Comparison of ENCODE assay signal across 8 cellular contexts in genomic region chr21:46634966-46635323, GRCh38. TPM values are rescaled to one million over a fixed set of nuclear protein-coding genes. Genes with fewer than 3 reads are reported as not detected.
DNase-seq lines count a peak whose midpoint lies in the region; ATAC-seq and TF ChIP-seq lines count a peak whose summit lies in the region.

No MANE protein-coding gene starts in this region.

- no peak for TF ChIP-seq POLR2A in ovary (IDR thresholded peaks at IDR 0.05)

- in situ Hi-C loops in GM13976 (cut with MboI; ENCODE audit: low sequenced_read_pairs, unreplicated experiment): no loop called here

- peaks cover 0 to 13% (median 0%) of the 10 kb centered on the region in 9 donors for H3K36me3 ChIP-seq in heart right ventricle
- H3K36me3 ChIP-seq in ovary: no peaks in the 10 kb centered on the region

- no peaks in the 10 kb centered on the region for H3K27me3 ChIP-seq in heart right ventricle
- H3K27me3 ChIP-seq in ovary: no peaks in the 10 kb centered on the region

- TF ChIP-seq CTCF in GM13976 (IDR thresholded peaks at IDR 0.05; ENCODE audit: borderline replicate concordance, control extremely low read depth, extremely low read depth, insufficient read depth, missing control alignments) (peak; percentile 4), heart right ventricle (IDR thresholded peaks at IDR 0.05) (peak in 7 of 9 donors; percentile 13 to 60 (median 35)), ovary (IDR thresholded peaks at IDR 0.05) (peak in 2 of 3 donors; percentile 22 to 39)

- intact Hi-C loops in heart right ventricle (cut with DNase I): loop anchor here in 1 of 10 donors (1.0 kb wide), 1 partner anchor 36 kb away; no protein-coding TSS in a partner anchor
- intact Hi-C loops in ovary (cut with DNase I): no loop called here

- peak overlapping the region; percentile 87 for H3K27ac ChIP-seq in adipose tissue (ENCODE audit: low read depth, low read length)
- H3K27ac ChIP-seq in heart right ventricle: peak overlapping the region; percentile 87 to 99 (median 98)
- peak overlapping the region; percentile 69 to 98 for H3K27ac ChIP-seq in ovary

- DNase-seq in AG08396 (ENCODE audit: low spot score) (peak; percentile 75), GM13976 (ENCODE audit: low spot score) (no peak), NCI-H526 treated with DMSO at 0.1 percent for 48 hours (lab: John Stamatoyannopoulos, UW) (peak; percentile 82), heart right ventricle (peak in 1 of 2 donors; percentile 74), ovary (peak in 4 of 5 donors; percentile 81 to 90 (median 86)), T1000 (lab: John Stamatoyannopoulos, UW) (no peak)

- 0 to 1% (median 0%) methylated on average over 14 of the region's 14 CpGs for WGBS in adipose tissue, 3 donors
- WGBS in heart right ventricle, 2 donors: 1% methylated on average over 13 to 14 of the region's 14 CpGs
- WGBS in ovary, 3 donors: 0 to 1% (median 0%) methylated on average over 14 of the region's 14 CpGs

- no peaks in the 10 kb centered on the region for H3K9me3 ChIP-seq in heart right ventricle
- no peaks in the 10 kb centered on the region for H3K9me3 ChIP-seq in ovary

- H3K4me1 ChIP-seq in heart right ventricle (peaks cover 0 to 49% (median 38%) of the 10 kb centered on the region in 9 donors), ovary (ENCODE audit: insufficient read depth) (peaks cover 4% of the 10 kb centered on the region)

- TF ChIP-seq EP300 in ovary (IDR thresholded peaks at IDR 0.05): no peak

- ATAC-seq in HG03571 (IDR thresholded peaks at IDR 0.05; ENCODE audit: unreplicated experiment) (peak; percentile 11), heart right ventricle (peak; percentile 50 to 72 (median 64))

- H3K4me3 ChIP-seq in heart right ventricle (peak overlapping the region; percentile 27 to 96 (median 86)), ovary (peak overlapping the region; percentile 98)

RNA-seq across cellular contexts. Expression of gene PRMT2, which starts 0.5 kb away (rescaled TPM):
- polyA plus RNA-seq in adipose tissue (10 to 100 TPM; 38.9 to 99.8 (median 77.8) TPM), heart right ventricle (10 to 100 TPM; 31.2 to 51.6 TPM), ovary (100 to 1,000 TPM in 1 of 2 donors, 10 to 100 TPM in 1; 80.9 to 124 TPM)
- total RNA-seq in heart right ventricle (10 to 100 TPM; 40.3 to 70.1 (median 56.9) TPM), ovary (100 to 1,000 TPM in 2 of 7 donors, 10 to 100 TPM in 5; 62.6 to 125 (median 98.1) TPM)

RNA-seq across cellular contexts. Expression of gene S100B, which starts 30.1 kb away (rescaled TPM):
- 100 to 1,000 TPM in 1 of 3 donors, 10 to 100 TPM in 1, 1 to 10 TPM in 1; 6.3 to 271 (median 83.2) TPM for polyA plus RNA-seq in adipose tissue
- 1 to 10 TPM in 8 of 10 donors, under 1 TPM in 1, not detected in 1; 0.53 to 5.2 (median 2.9) TPM for total RNA-seq in heart right ventricle
- 10 to 100 TPM in 1 of 2 donors, 1 to 10 TPM in 1; 4.9 to 11.7 TPM for polyA plus RNA-seq in heart right ventricle
- total RNA-seq in ovary: 1 to 10 TPM in 5 of 7 donors, under 1 TPM in 2; 0.53 to 3.7 (median 2.3) TPM
- 10 to 100 TPM in 1 of 2 donors, 1 to 10 TPM in 1; 8.5 to 16.8 TPM for polyA plus RNA-seq in ovary

Comparison
In these comparisons a context has a peak if more than half of its experiments do, and no peak if none do; other contexts are left out.
1. DNase-seq: peak in AG08396 (single experiment), NCI-H526 treated with DMSO at 0.1 percent for 48 hours (single experiment) and ovary (4 of 5); none in GM13976 (single experiment) and T1000 (single experiment).
2. Peak in every context shown above with its lines, with median percentiles within 50 percentile points of each other: CTCF ChIP-seq and H3K27ac ChIP-seq.